8 cellular contexts compared by ENCODE assay signal in the genomic region with DNA sequence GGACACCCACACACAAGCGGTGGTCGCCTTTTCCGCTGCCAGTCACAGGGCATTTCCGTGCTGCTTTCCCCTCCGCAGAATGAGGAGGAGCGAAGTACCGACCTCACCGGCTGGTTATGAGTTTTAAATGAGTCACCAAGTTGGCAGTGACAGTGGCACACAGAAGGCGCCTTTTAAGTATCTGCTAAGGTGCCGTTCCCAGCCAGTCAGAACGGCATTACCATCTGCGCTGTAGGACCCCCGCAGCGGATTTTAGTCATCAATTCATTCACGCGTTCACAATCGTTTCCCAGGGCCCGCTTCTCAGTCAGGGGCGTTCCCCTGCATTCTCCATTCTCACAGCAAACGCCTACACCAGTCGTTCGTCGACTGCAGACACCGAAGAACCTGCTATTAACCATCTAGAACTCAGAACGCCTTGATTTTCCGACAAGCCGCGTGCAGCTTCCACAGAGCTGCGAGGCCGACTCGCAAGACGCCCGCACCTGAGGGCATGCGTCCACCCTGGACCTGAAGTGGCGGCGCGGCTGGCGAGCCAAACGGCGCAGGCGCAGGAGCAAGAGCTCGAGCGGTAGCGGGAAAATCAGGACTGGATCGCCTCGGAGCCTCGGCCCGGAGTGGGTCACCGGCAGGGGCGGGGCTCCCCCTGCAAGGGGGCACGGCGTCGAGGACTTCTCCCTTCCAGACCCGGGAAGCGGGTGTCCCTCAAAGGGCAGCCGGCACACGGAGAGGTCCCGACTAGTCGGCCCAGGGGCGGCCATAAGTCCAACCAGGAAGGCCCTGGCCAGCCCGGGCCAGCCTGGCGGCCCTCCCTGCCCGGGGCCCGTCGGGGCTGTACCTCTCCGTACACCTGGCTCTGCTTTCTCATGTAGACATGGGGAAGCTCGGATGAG. TPM values are rescaled to one million over a fixed set of nuclear protein-coding genes. Genes with fewer than 3 reads are reported as not detected.
DNase-seq lines count a peak whose midpoint lies in the region; ATAC-seq, FAIRE-seq and TF ChIP-seq lines count a peak whose summit lies in the region.

No MANE protein-coding gene starts in this region.

- TF ChIP-seq POLR2A in GM12891 (IDR thresholded peaks at IDR 0.05; ENCODE audit: low read depth, low read length) (no peak), upper lobe of left lung (IDR thresholded peaks at IDR 0.05) (peak in 2 of 4 donors; percentile 46 to 67)

- no peak for TF ChIP-seq EP300 in upper lobe of left lung (IDR thresholded peaks at IDR 0.05)

- FAIRE-seq in GM12891 (lab: Jason Lieb, UNC): no peak

- H3K4me1 ChIP-seq in heart right ventricle (peaks cover 0 to 36% (median 10%) of the 10 kb centered on the region in 9 donors), upper lobe of left lung (peaks cover 9 to 37% (median 16%) of the 10 kb centered on the region in 4 donors)

- H3K4me3 ChIP-seq in heart right ventricle: peak overlapping the region; percentile 57 to 94 (median 84)
- peak overlapping the region; percentile 72 to 92 (median 80) for H3K4me3 ChIP-seq in upper lobe of left lung

- H3K9me3 ChIP-seq in heart right ventricle (no peaks in the 10 kb centered on the region), upper lobe of left lung (no peaks in the 10 kb centered on the region)

- WGBS in adipose tissue, 3 donors: 0% methylated on average over 67 of the region's 67 CpGs
- 0 to 1% methylated on average over 65 to 67 of the region's 67 CpGs for WGBS in heart right ventricle, 2 donors
- 0 to 1% methylated on average over 24 to 31 of the region's 67 CpGs for WGBS in upper lobe of left lung, 2 donors

- peak; percentile 54 for ATAC-seq in HG02759 (IDR thresholded peaks at IDR 0.05; ENCODE audit: unreplicated experiment)
- ATAC-seq in heart right ventricle: peak; percentile 87 to 96 (median 90)
- peak; percentile 94 to 96 for ATAC-seq in upper lobe of left lung (ENCODE audit: low FRiP score in 2 of 2)

- H3K36me3 ChIP-seq in heart right ventricle (no peaks in the 10 kb centered on the region), upper lobe of left lung (no peaks in the 10 kb centered on the region)

- H3K27me3 ChIP-seq in heart right ventricle (no peaks in the 10 kb centered on the region), upper lobe of left lung (no peaks in the 10 kb centered on the region)

- peak; percentile 46 for DNase-seq in GM12891 (ENCODE audit: insufficient read length, low spot score)
- DNase-seq in NCI-H128 (lab: John Stamatoyannopoulos, UW; ENCODE audit: unreplicated experiment): peak; percentile 91
- DNase-seq in SW480 (ENCODE audit: low spot score): peak; percentile 90
- peak; percentile 88 to 90 for DNase-seq in heart right ventricle
- peak; percentile 95 for DNase-seq in posterior vena cava (ENCODE audit: low spot score)
- DNase-seq in upper lobe of left lung: peak; percentile 91 to 96

- TF ChIP-seq CTCF in heart right ventricle (IDR thresholded peaks at IDR 0.05): no peak
- TF ChIP-seq CTCF in upper lobe of left lung (IDR thresholded peaks at IDR 0.05): peak in 3 of 6 experiments; percentile 6 to 26 (median 17)

- intact Hi-C loops in heart right ventricle (cut with DNase I): loop anchor here in 7 of 10 donors (2.0 to 10.0 kb wide), 6 partner anchors 247 to 377 kb away; partner anchors contain the start of genes PSMA1 (in 4 of the 7) and PDE3B (in 3 of the 7)
- intact Hi-C loops in posterior vena cava (cut with DNase I): no loop called here

- H3K27ac ChIP-seq in adipose tissue (ENCODE audit: low read depth, low read length): peak overlapping the region; percentile 34
- peak overlapping the region; percentile 16 to 96 (median 90) for H3K27ac ChIP-seq in heart right ventricle
- peak overlapping the region; percentile 92 to 97 (median 94) for H3K27ac ChIP-seq in upper lobe of left lung

TF ChIP-seq in GM12891, 5 proteins besides CTCF, POLR2A, EP300 and RAD21:
- TF ChIP-seq PAX5 (IDR thresholded peaks at IDR 0.05; ENCODE audit: insufficient read depth, low read length, severe bottlenecking) (peak; percentile 27), POLR2AphosphoS5 (IDR thresholded peaks at IDR 0.05; ENCODE audit: low read depth, low read length) (no peak)

RNA-seq across cellular contexts. Expression of gene CYP2R1, which starts 0.6 kb away (rescaled TPM):
- 0.95 TPM for polyA plus RNA-seq in GM12891 (2012; ENCODE audit: low read depth, missing spikeins)
- polyA plus RNA-seq in adipose tissue (1 to 10 TPM; 4.5 to 6.3 (median 4.6) TPM), heart right ventricle (10 to 100 TPM; 11.3 to 34.6 TPM)
- total RNA-seq in heart right ventricle (1 to 10 TPM; 4.6 to 7.3 (median 6.3) TPM), posterior vena cava (10 to 100 TPM in 1 of 2 donors, 1 to 10 TPM in 1; 9.2 to 14.8 TPM), upper lobe of left lung (10 to 100 TPM; 11.5 to 49.2 (median 16.5) TPM)

Comparison
In these comparisons a context has a peak if more than half of its experiments do, and no peak if none do; other contexts are left out.
1. Peak in every context shown above with its lines: DNase-seq, ATAC-seq, H3K4me3 ChIP-seq and H3K27ac ChIP-seq.
2. H3K27ac ChIP-seq: peak in every context shown above with its lines; median percentile 94 in upper lobe of left lung; 90 in heart right ventricle; 34 in adipose tissue.
3. intact Hi-C loops: an anchor here in heart right ventricle (2.0 to 10.0 kb wide); none called in posterior vena cava.